1 cellular context compared by ENCODE assay signal in genomic region chr12:121618659-121619233, GRCh38.
TF ChIP-seq lines count a peak whose summit lies in the region.

No MANE protein-coding gene starts in this region.

TF ChIP-seq in GM12878, 131 proteins besides CTCF, POLR2A, EP300 and RAD21:
- TF ChIP-seq PKNOX1 (IDR thresholded peaks at IDR 0.05) (peak; percentile 62), SREBF2 (IDR thresholded peaks at IDR 0.05; ENCODE audit: low read length) (no peak)
